ENCODE assay signal across 8 cellular contexts in genomic region chr20:63977392-63978276, GRCh38. TPM values are rescaled to one million over a fixed set of nuclear protein-coding genes. Genes with fewer than 3 reads are reported as not detected.
DNase-seq lines count a peak whose midpoint lies in the region; ATAC-seq, FAIRE-seq and TF ChIP-seq lines count a peak whose summit lies in the region.

No MANE protein-coding gene starts in this region.

- H3K4me1 ChIP-seq in GM12878 (ENCODE audit: control insufficient read depth, insufficient read depth, low read length): peaks cover 23% of the 10 kb centered on the region

- H3K9me3 Mint-ChIP-seq in T-cell: no peaks in the 10 kb centered on the region

- H3K27me3 Mint-ChIP-seq in T-cell: no peaks in the 10 kb centered on the region

- no peak for TF ChIP-seq EP300 in GM12878 (IDR thresholded peaks at IDR 0.05; ENCODE audit: borderline replicate concordance in 1 of 2, control insufficient read depth in 1 of 2, low read depth in 2 of 2, low read length in 2 of 2)

- no peak for FAIRE-seq in GM12878 (lab: Jason Lieb, UNC)

- no TSS peak for BruUV-seq in GM12878 (replicated peaks; lab: Mats Ljungman, UMichigan)

- in situ Hi-C loops in GM12878 (cut with MboI): no loop called here

- H3K9ac ChIP-seq in GM12878 (ENCODE audit: control insufficient read depth, insufficient read depth, low read length): peak overlapping the region; percentile 68

- no peak overlapping the region for H2AFZ ChIP-seq in GM12878 (ENCODE audit: control insufficient read depth, low read depth, low read length)

- TF ChIP-seq RAD21 in GM12878 (IDR thresholded peaks at IDR 0.05; ENCODE audit: insufficient read depth, low read depth, low read length): no peak

- TF ChIP-seq POLR2A in GM12878 (IDR thresholded peaks at IDR 0.05; ENCODE audit: low read depth, low read length): peak; percentile 62

- 67% methylated on average over 18 of the region's 18 CpGs for whole genome bisulfite sequencing in GM12878 (ENCODE audit: insufficient coverage, insufficient replicate concordance, low lambda C conversion rate, missing lambda C conversion rate)

- peak overlapping the region; percentile 93 for H3K4me2 ChIP-seq in GM12878 (ENCODE audit: control insufficient read depth, insufficient read depth)

- DNase-seq in HCEC 1CT: peak; percentile 71
- DNase-seq in T-cell: peak in 13 of 34 experiments; percentile 16 to 58 (median 36)
- no peak for DNase-seq in GM12878 (ENCODE audit: low read depth, low spot score)
- peak; percentile 19 for DNase-seq in renal cortical epithelial cell (ENCODE audit: low read depth)
- DNase-seq in kidney glomerular epithelial cell (lab: John Stamatoyannopoulos, UW): no peak
- no peak for DNase-seq in NCI-H1092 (lab: John Stamatoyannopoulos, UW)

- H3K36me3 ChIP-seq in GM12878 (ENCODE audit: control insufficient read depth in 2 of 2, insufficient read depth in 2 of 2, low read length in 1 of 2): peaks cover 8 to 15% of the 10 kb centered on the region in 2 experiments; a peak in 3 of 4 replicates

- RAD21 ChIA-PET in GM12878 (lab: Charles Lee; ENCODE audit: unreplicated experiment): interaction anchor here (0.5 to 1.0 kb wide), 4 partner anchors 54 to 101 kb away, joined by 3 to 8 read pairs (median 6); partner anchors contain the start of genes OPRL1, RGS19 and TCEA2

- peaks cover 12% of the 10 kb centered on the region for H3K36me3 Mint-ChIP-seq in T-cell

- peaks cover 48% of the 10 kb centered on the region for H3K79me2 ChIP-seq in GM12878 (ENCODE audit: control insufficient read depth, insufficient read depth, low read length)

- intact Hi-C loops in GM12878 (cut with micrococcal nuclease; ENCODE audit: unreplicated experiment): no loop called here

- CTCF ChIA-PET in T-cell (lab: Charles Lee): no interaction called here
- CTCF ChIA-PET in GM12878 (lab: Yijun Ruan, JAX): interaction anchor here (0.7 to 1.6 kb wide), 3 partner anchors 61 to 270 kb away, joined by 3 to 7 read pairs (median 4); partner anchors contain the start of genes ARFRP1 and ZGPAT

- SMC1A ChIA-PET in GM12878 (lab: Charles Lee; ENCODE audit: uncharacterized antibody, unreplicated experiment): no interaction called here

- H4K20me1 ChIP-seq in GM12878 (ENCODE audit: control insufficient read depth, insufficient read depth): no peaks in the 10 kb centered on the region

- H3K27ac ChIP-seq in GM12878 (ENCODE audit: control insufficient read depth, insufficient read depth): peak overlapping the region; percentile 92

- H3K4me3 ChIP-seq in GM12878: peak overlapping the region; percentile 96

- peak overlapping the region; percentile 88 to 90 for H3K27ac Mint-ChIP-seq in T-cell

- no peak for TF ChIP-seq CTCF in GM12878 (IDR thresholded peaks at IDR 0.05 in 2 of 3, conservative IDR thresholded peaks at IDR 0.05 in 1 of 3; ENCODE audit: control insufficient read depth in 2 of 3, extremely low read depth in 1 of 3, insufficient read depth in 1 of 3, low read depth in 3 of 3, low read length in 3 of 3)

- ATAC-seq in T-cell (replicated peaks in 1 of 4): peak in 3 of 4 experiments; percentile 39 to 55 (median 44)
- peak; percentile 10 for ATAC-seq in GM12878
- no peak for ATAC-seq in HG03439 (IDR thresholded peaks at IDR 0.05; ENCODE audit: unreplicated experiment)
- ATAC-seq in HG03175 (IDR thresholded peaks at IDR 0.05; ENCODE audit: unreplicated experiment): no peak

- H3K27me3 ChIP-seq in GM12878 (replicated peaks in 1 of 2; ENCODE audit: control insufficient read depth in 2 of 2, insufficient read depth in 2 of 2, low read length in 1 of 2): no peaks in the 10 kb centered on the region

- H3K4me1 Mint-ChIP-seq in T-cell: peaks cover 56 to 72% (median 65%) of the 10 kb centered on the region in 3 donors

- H3K9me3 ChIP-seq in GM12878 (replicated peaks; ENCODE audit: control insufficient read depth, insufficient read depth, low read length): no peaks in the 10 kb centered on the region

- POLR2A ChIA-PET in T-cell (lab: Charles Lee): no interaction called here
- POLR2A ChIA-PET in GM12878 (lab: Charles Lee): interaction anchor here (0.6 to 1.3 kb wide), 2 partner anchors 62 to 343 kb away, joined by 3 read pairs; no protein-coding TSS in a partner anchor

- H3K4me3 Mint-ChIP-seq in T-cell: peak overlapping the region; percentile 72 to 84 (median 80)

RNA-seq across cellular contexts. Expression of gene SAMD10, which starts 1.8 kb away (rescaled TPM):
- total RNA-seq in T-cell: 10 to 100 TPM; 16.1 to 30.8 (median 17.7) TPM
- total RNA-seq in GM12878 (2013; cell fraction: nucleolus; rRNA removed): 118 and 125 TPM in 2 replicates
- 20.2 and 23.9 TPM in 2 replicates for total RNA-seq in GM12878 (2014; rRNA removed)
- 7.3 and 9.1 TPM in 2 replicates for total RNA-seq in GM12878 (2014; rRNA removed; fragmentation: Illumina TruSeq; extraction: Trizol)
- total RNA-seq in GM12878 (2021): 42.1 and 42.7 TPM in 2 replicates
- polyA plus RNA-seq in GM12878 (2011; ENCODE audit: low read depth): 26.5 TPM
- polyA plus RNA-seq in GM12878 (2011; rRNA removed): 14.1 and 28.4 TPM in 2 replicates
- polyA plus RNA-seq in GM12878 (2011; cell fraction: cytosol; rRNA removed): 45.8 and 64.7 TPM in 2 replicates
- 503 and 608 TPM in 2 replicates for polyA plus RNA-seq in GM12878 (2011; cell fraction: nucleus; rRNA removed)
- 51.9 and 72.0 TPM in 2 replicates for polyA plus RNA-seq in GM12878 (2012)
- polyA plus RNA-seq in GM12878 (2014; fragmentation: Illumina TruSeq; extraction: Trizol): 4.7 and 16.3 TPM in 2 replicates
- 1 to 10 TPM; 1.3 to 3.5 TPM for polyA plus RNA-seq in GM12878 (2014; fragmentation: Nextera tagmentation; extraction: Ambion mirVana)
- polyA plus RNA-seq in GM12878 (2014; rRNA removed): 51.4 and 52.0 TPM in 2 replicates
- polyA plus RNA-seq in GM12878 (2016; fragmentation: Nextera tagmentation; extraction: Ambion mirVana): 10 to 100 TPM; 16.1 to 19.5 TPM
- 4.3 and 15.1 TPM in 2 replicates for polyA minus RNA-seq in GM12878 (2011; rRNA and poly(A)+ RNA removed)
- 12.4 and 12.9 TPM in 2 replicates for polyA minus RNA-seq in GM12878 (2011; cell fraction: cytosol; rRNA and poly(A)+ RNA removed)
- polyA minus RNA-seq in GM12878 (2011; cell fraction: nucleus; rRNA and poly(A)+ RNA removed): 18.6 and 20.6 TPM in 2 replicates
- 1.4 and 5.4 TPM in 2 replicates for total RNA-seq in renal cortical epithelial cell

RNA-seq across cellular contexts. Expression of gene PRPF6, which starts 3.3 kb away (rescaled TPM):
- total RNA-seq in T-cell: 100 to 1,000 TPM in 1 of 5 donors, 10 to 100 TPM in 4; 59.8 to 106 (median 83.5) TPM
- 134 and 156 TPM in 2 replicates for total RNA-seq in GM12878 (2013; cell fraction: nucleolus; rRNA removed)
- total RNA-seq in GM12878 (2014; rRNA removed): 57.6 and 62.5 TPM in 2 replicates
- 66.1 and 72.2 TPM in 2 replicates for total RNA-seq in GM12878 (2014; rRNA removed; fragmentation: Illumina TruSeq; extraction: Trizol)
- 100 and 102 TPM in 2 replicates for total RNA-seq in GM12878 (2021)
- polyA plus RNA-seq in GM12878 (2011; ENCODE audit: low read depth): 52.6 TPM
- polyA plus RNA-seq in GM12878 (2011; rRNA removed): 33.4 and 52.7 TPM in 2 replicates
- polyA plus RNA-seq in GM12878 (2011; cell fraction: cytosol; rRNA removed): 56.1 and 59.7 TPM in 2 replicates
- 68.3 and 113 TPM in 2 replicates for polyA plus RNA-seq in GM12878 (2011; cell fraction: nucleus; rRNA removed)
- 74.7 and 84.6 TPM in 2 replicates for polyA plus RNA-seq in GM12878 (2012)
- polyA plus RNA-seq in GM12878 (2014; fragmentation: Illumina TruSeq; extraction: Trizol): 53.4 and 73.9 TPM in 2 replicates
- 10 to 100 TPM in 1 of 2 experiments, 1 to 10 TPM in 1; 5.0 to 10.7 TPM for polyA plus RNA-seq in GM12878 (2014; fragmentation: Nextera tagmentation; extraction: Ambion mirVana)
- polyA plus RNA-seq in GM12878 (2014; rRNA removed): 70.4 and 71.9 TPM in 2 replicates
- 100 to 1,000 TPM in 1 of 2 experiments, 10 to 100 TPM in 1; 97.9 to 102 TPM for polyA plus RNA-seq in GM12878 (2016; fragmentation: Nextera tagmentation; extraction: Ambion mirVana)
- polyA minus RNA-seq in GM12878 (2011; rRNA and poly(A)+ RNA removed): 56.6 and 60.4 TPM in 2 replicates
- polyA minus RNA-seq in GM12878 (2011; cell fraction: cytosol; rRNA and poly(A)+ RNA removed): 25.3 and 31.2 TPM in 2 replicates
- polyA minus RNA-seq in GM12878 (2011; cell fraction: nucleus; rRNA and poly(A)+ RNA removed): 22.7 and 36.7 TPM in 2 replicates
- total RNA-seq in renal cortical epithelial cell: 66.0 and 94.5 TPM in 2 replicates

RNA-seq across cellular contexts. Expression of gene ZNF512B, which starts 7.9 kb away (rescaled TPM):
- total RNA-seq in T-cell (10 to 100 TPM; 22.7 to 26.3 (median 25.1) TPM), GM12878 (2014; rRNA removed) (11.2 and 12.1 TPM in 2 replicates), GM12878 (2014; rRNA removed; fragmentation: Illumina TruSeq; extraction: Trizol) (5.2 and 5.6 TPM in 2 replicates), GM12878 (2021) (21.2 and 23.9 TPM in 2 replicates), renal cortical epithelial cell (5.0 and 13.0 TPM in 2 replicates)
- total RNA-seq in GM12878 (2013; cell fraction: nucleolus; rRNA removed): 16.9 and 19.5 TPM in 2 replicates
- 4.3 TPM for polyA plus RNA-seq in GM12878 (2011; ENCODE audit: low read depth)
- polyA plus RNA-seq in GM12878 (2011; rRNA removed) (1.8 and 2.8 TPM in 2 replicates), GM12878 (2014; fragmentation: Illumina TruSeq; extraction: Trizol) (2.0 and 5.1 TPM in 2 replicates), GM12878 (2014; fragmentation: Nextera tagmentation; extraction: Ambion mirVana) (under 1 TPM; 0.06 to 0.09 TPM), GM12878 (2014; rRNA removed) (12.2 and 15.2 TPM in 2 replicates), GM12878 (2016; fragmentation: Nextera tagmentation; extraction: Ambion mirVana) (1 to 10 TPM; 1.1 to 1.6 TPM)
- 4.7 and 6.6 TPM in 2 replicates for polyA plus RNA-seq in GM12878 (2011; cell fraction: cytosol; rRNA removed)
- 39.6 and 50.7 TPM in 2 replicates for polyA plus RNA-seq in GM12878 (2011; cell fraction: nucleus; rRNA removed)
- polyA plus RNA-seq in GM12878 (2012): 11.0 and 14.2 TPM in 2 replicates
- polyA minus RNA-seq in GM12878 (2011; rRNA and poly(A)+ RNA removed): 1.8 and 4.2 TPM in 2 replicates
- 2.4 and 2.7 TPM in 2 replicates for polyA minus RNA-seq in GM12878 (2011; cell fraction: cytosol; rRNA and poly(A)+ RNA removed)
- 4.0 and 6.9 TPM in 2 replicates for polyA minus RNA-seq in GM12878 (2011; cell fraction: nucleus; rRNA and poly(A)+ RNA removed)

RNA-seq across cellular contexts. Expression of gene UCKL1, which starts 21.4 kb away (rescaled TPM):
- total RNA-seq in T-cell (10 to 100 TPM; 40.6 to 72.3 (median 67.0) TPM), GM12878 (2014; rRNA removed) (17.5 and 23.6 TPM in 2 replicates), GM12878 (2014; rRNA removed; fragmentation: Illumina TruSeq; extraction: Trizol) (11.0 and 13.2 TPM in 2 replicates), GM12878 (2021) (30.0 and 36.3 TPM in 2 replicates), renal cortical epithelial cell (20.3 and 27.8 TPM in 2 replicates)
- 58.9 and 62.6 TPM in 2 replicates for total RNA-seq in GM12878 (2013; cell fraction: nucleolus; rRNA removed)
- polyA plus RNA-seq in GM12878 (2011; ENCODE audit: low read depth): 10.2 TPM
- polyA plus RNA-seq in GM12878 (2011; rRNA removed) (10.9 and 26.0 TPM in 2 replicates), GM12878 (2014; fragmentation: Illumina TruSeq; extraction: Trizol) (5.6 and 13.4 TPM in 2 replicates), GM12878 (2014; fragmentation: Nextera tagmentation; extraction: Ambion mirVana) (1 to 10 TPM; 2.4 to 7.9 TPM), GM12878 (2014; rRNA removed) (34.4 and 42.5 TPM in 2 replicates), GM12878 (2016; fragmentation: Nextera tagmentation; extraction: Ambion mirVana) (10 to 100 TPM; 27.9 to 30.8 TPM)
- polyA plus RNA-seq in GM12878 (2011; cell fraction: cytosol; rRNA removed): 34.7 and 54.2 TPM in 2 replicates
- 190 and 213 TPM in 2 replicates for polyA plus RNA-seq in GM12878 (2011; cell fraction: nucleus; rRNA removed)
- 22.7 and 27.4 TPM in 2 replicates for polyA plus RNA-seq in GM12878 (2012)
- polyA minus RNA-seq in GM12878 (2011; rRNA and poly(A)+ RNA removed): 21.1 and 31.2 TPM in 2 replicates
- polyA minus RNA-seq in GM12878 (2011; cell fraction: cytosol; rRNA and poly(A)+ RNA removed): 9.9 and 11.3 TPM in 2 replicates
- 26.1 and 40.2 TPM in 2 replicates for polyA minus RNA-seq in GM12878 (2011; cell fraction: nucleus; rRNA and poly(A)+ RNA removed)

RNA-seq across cellular contexts. Expression of gene C20orf204, which starts 58.3 kb away (rescaled TPM):
- 10 to 100 TPM in 2 of 5 donors, 1 to 10 TPM in 3; 4.5 to 20.8 (median 9.5) TPM for total RNA-seq in T-cell
- total RNA-seq in GM12878 (2013; cell fraction: nucleolus; rRNA removed): 125 and 143 TPM in 2 replicates
- total RNA-seq in GM12878 (2014; rRNA removed): 32.4 and 39.5 TPM in 2 replicates
- total RNA-seq in GM12878 (2014; rRNA removed; fragmentation: Illumina TruSeq; extraction: Trizol): 3.6 and 4.4 TPM in 2 replicates
- 49.1 and 56.0 TPM in 2 replicates for total RNA-seq in GM12878 (2021)
- 4.1 TPM for polyA plus RNA-seq in GM12878 (2011; ENCODE audit: low read depth)
- 2.9 and 6.9 TPM in 2 replicates for polyA plus RNA-seq in GM12878 (2011; rRNA removed)
- polyA plus RNA-seq in GM12878 (2011; cell fraction: cytosol; rRNA removed): 13.5 and 27.8 TPM in 2 replicates
- polyA plus RNA-seq in GM12878 (2011; cell fraction: nucleus; rRNA removed): 95.3 and 97.7 TPM in 2 replicates
- polyA plus RNA-seq in GM12878 (2012): 23.6 and 27.4 TPM in 2 replicates
- polyA plus RNA-seq in GM12878 (2014; fragmentation: Illumina TruSeq; extraction: Trizol): 0.48 and 1.6 TPM in 2 replicates
- under 1 TPM; 0.24 to 0.38 TPM for polyA plus RNA-seq in GM12878 (2014; fragmentation: Nextera tagmentation; extraction: Ambion mirVana)
- 37.1 and 42.9 TPM in 2 replicates for polyA plus RNA-seq in GM12878 (2014; rRNA removed)
- 10 to 100 TPM; 17.9 to 20.4 TPM for polyA plus RNA-seq in GM12878 (2016; fragmentation: Nextera tagmentation; extraction: Ambion mirVana)
- polyA minus RNA-seq in GM12878 (2011; rRNA and poly(A)+ RNA removed): 2.6 and 8.0 TPM in 2 replicates
- polyA minus RNA-seq in GM12878 (2011; cell fraction: cytosol; rRNA and poly(A)+ RNA removed): 5.6 and 6.0 TPM in 2 replicates
- 20.7 and 27.4 TPM in 2 replicates for polyA minus RNA-seq in GM12878 (2011; cell fraction: nucleus; rRNA and poly(A)+ RNA removed)
- 0.45 TPM in 1 of 2 replicates, not detected in the other for total RNA-seq in renal cortical epithelial cell

Comparison
In these comparisons a context has a peak if more than half of its experiments do, and no peak if none do; other contexts are left out.
1. DNase-seq: peak in HCEC 1CT (single experiment) and renal cortical epithelial cell (single experiment); none in GM12878 (single experiment), kidney glomerular epithelial cell (single experiment) and NCI-H1092 (single experiment).
2. ATAC-seq: peak in T-cell (3 of 4) and GM12878 (single experiment); none in HG03439 (single experiment) and HG03175 (single experiment).